22 cellular contexts compared by ENCODE assay signal in the genomic region with DNA sequence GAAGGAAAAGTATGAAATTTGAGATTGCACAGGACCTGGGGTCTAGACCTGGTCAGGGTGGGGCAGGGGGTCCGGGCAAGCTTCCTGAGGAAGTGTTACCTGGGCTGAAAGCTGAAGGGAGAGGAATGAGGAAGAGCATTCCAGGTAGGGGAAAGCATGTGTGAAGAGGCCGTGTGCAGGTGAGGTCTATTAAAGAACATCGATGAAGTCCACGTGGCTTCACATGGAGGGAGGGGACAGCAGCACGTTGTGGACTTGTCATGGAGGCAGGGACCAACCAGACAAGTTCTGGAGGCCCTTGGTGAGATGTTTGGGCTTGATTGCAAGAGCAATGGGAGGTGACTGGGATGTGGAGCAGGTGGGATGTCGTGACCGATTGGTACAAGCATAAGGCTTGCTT. TPM values are rescaled to one million over a fixed set of nuclear protein-coding genes. Genes with fewer than 3 reads are reported as not detected.
DNase-seq lines count a peak whose midpoint lies in the region; ATAC-seq and TF ChIP-seq lines count a peak whose summit lies in the region.
"Had no signal": no experiment of that assay in that cellular context is flagged by ENCODE, and none has a peak within 500 bp of the region (broad histone marks: within the 10 kb centered on the region; RNA-seq: fewer than 3 reads in every experiment).

No MANE protein-coding gene starts in this region.

- no peak for TF ChIP-seq POLR2A in body of pancreas (IDR thresholded peaks at IDR 0.05)
- TF ChIP-seq POLR2A in upper lobe of left lung (IDR thresholded peaks at IDR 0.05): no peak

- WGBS in body of pancreas, 2 donors: 63 to 64% methylated on average over 7 of the region's 7 CpGs
- 64 to 68% methylated on average over 7 of the region's 7 CpGs for WGBS in upper lobe of left lung, 2 donors

- H3K4me1 ChIP-seq in body of pancreas: peaks cover 31% of the 10 kb centered on the region
- H3K4me1 ChIP-seq in lower lobe of right lung: peaks cover 55% of the 10 kb centered on the region
- peaks cover 30 to 53% (median 40%) of the 10 kb centered on the region in 4 donors for H3K4me1 ChIP-seq in upper lobe of left lung
- H3K4me1 ChIP-seq: testis had no signal

- H3K36me3 ChIP-seq in body of pancreas (replicated peaks in 1 of 2; ENCODE audit: insufficient read depth in 1 of 2, low read depth in 2 of 2) (no peaks in the 10 kb centered on the region), lower lobe of right lung (no peaks in the 10 kb centered on the region), upper lobe of left lung (no peaks in the 10 kb centered on the region)
- H3K36me3 ChIP-seq: ovary had no signal

- no peaks in the 10 kb centered on the region for H3K27me3 Mint-ChIP-seq in activated naive CD4-positive, alpha-beta T cell treated with anti-CD3 and anti-CD28 coated beads, Interleukin-2, amount 50 U/mL, for 24 hours

- H3K36me3 Mint-ChIP-seq in activated naive CD4-positive, alpha-beta T cell treated with anti-CD3 and anti-CD28 coated beads, Interleukin-2, amount 50 U/mL, for 24 hours: peaks cover 2% of the 10 kb centered on the region

- TF ChIP-seq EP300 in upper lobe of left lung (IDR thresholded peaks at IDR 0.05): no peak

- TF ChIP-seq CTCF in body of pancreas (IDR thresholded peaks at IDR 0.05): no peak
- TF ChIP-seq CTCF in lower lobe of right lung (IDR thresholded peaks at IDR 0.05): no peak
- TF ChIP-seq CTCF in upper lobe of left lung (IDR thresholded peaks at IDR 0.05): no peak

- H3K9me3 Mint-ChIP-seq in activated naive CD4-positive, alpha-beta T cell treated with anti-CD3 and anti-CD28 coated beads, Interleukin-2, amount 50 U/mL, for 24 hours: no peaks in the 10 kb centered on the region
- H3K9me3 Mint-ChIP-seq: T-helper 1 cell treated with Interleukin-12 subunit alpha and Interleukin-12 subunit beta and Interleukin-4 antibody, amounts not matched to agents 30 μg/mL and 1 μg/mL, for 36 hours had no signal

- H3K9me3 ChIP-seq in body of pancreas: no peaks in the 10 kb centered on the region
- H3K9me3 ChIP-seq in lower lobe of right lung: no peaks in the 10 kb centered on the region
- H3K9me3 ChIP-seq in upper lobe of left lung: no peaks in the 10 kb centered on the region
- H3K9me3 ChIP-seq: ovary, testis had no signal

- H3K4me3 ChIP-seq in body of pancreas (no peak overlapping the region), lower lobe of right lung (no peak overlapping the region), upper lobe of left lung (no peak overlapping the region)
- H3K4me3 ChIP-seq: coronary artery, ovary, testis had no signal

- DNase-seq in activated naive CD4-positive, alpha-beta T cell (lab: John Stamatoyannopoulos, UW): no peak
- peak in 2 of 4 donors; percentile 50 to 59 for DNase-seq in body of pancreas
- no peak for DNase-seq in lower lobe of right lung
- no peak for DNase-seq in upper lobe of left lung
- DNase-seq in RKO (ENCODE audit: low spot score): no peak
- DNase-seq: ACHN; activated CD4-positive, alpha-beta T cell treated with anti-CD3 and anti-CD28 coated beads, Interleukin-2, amount 50 U/mL, for 1 hour; activated CD8-positive, alpha-beta memory T cell treated with anti-CD3 and anti-CD28 coated beads, Interleukin-2, amount 50 U/mL, for 4 hours; NCI-H2081 treated with DMSO at 0.1 percent for 48 hours; NCI-H774; ovary; PC-3; SIG-M5; testis had no signal

- peak overlapping the region; percentile 53 for H3K27ac Mint-ChIP-seq in activated naive CD4-positive, alpha-beta T cell treated with anti-CD3 and anti-CD28 coated beads, Interleukin-2, amount 50 U/mL, for 24 hours
- H3K27ac Mint-ChIP-seq: T-helper 1 cell treated with Interleukin-12 subunit alpha and Interleukin-12 subunit beta and Interleukin-4 antibody, amounts not matched to agents 30 μg/mL and 1 μg/mL, for 36 hours had no signal

- H3K4me1 Mint-ChIP-seq in activated naive CD4-positive, alpha-beta T cell treated with anti-CD3 and anti-CD28 coated beads, Interleukin-2, amount 50 U/mL, for 24 hours: peaks cover 46% of the 10 kb centered on the region

- no peak overlapping the region for H3K4me3 Mint-ChIP-seq in activated naive CD4-positive, alpha-beta T cell treated with anti-CD3 and anti-CD28 coated beads, Interleukin-2, amount 50 U/mL, for 24 hours
- H3K4me3 Mint-ChIP-seq: T-helper 1 cell treated with Interleukin-12 subunit alpha and Interleukin-12 subunit beta and Interleukin-4 antibody, amounts not matched to agents 30 μg/mL and 1 μg/mL, for 36 hours had no signal

- intact Hi-C loops in body of pancreas (cut with DNase I) (no loop called here), lower lobe of right lung (cut with DNase I) (no loop called here)

- H3K27ac ChIP-seq in body of pancreas (peak overlapping the region; percentile 43 to 78 (median 59)), lower lobe of right lung (peak overlapping the region; percentile 22), upper lobe of left lung (peak overlapping the region; percentile 41 to 78 (median 47))
- H3K27ac ChIP-seq: C4-2B, coronary artery, KMS-11, ovary, testis had no signal

- ATAC-seq in body of pancreas (peak; percentile 74), lower lobe of right lung (peak; percentile 21 to 34), upper lobe of left lung (ENCODE audit: low FRiP score in 2 of 2) (peak in 1 of 2 donors; percentile 20), GM21447 (IDR thresholded peaks at IDR 0.05; ENCODE audit: unreplicated experiment) (no peak), HG02642 (IDR thresholded peaks at IDR 0.05; ENCODE audit: poor library complexity, unreplicated experiment) (no peak)
- ATAC-seq: PC-3, sciatic nerve had no signal

- H3K27me3 ChIP-seq in body of pancreas (no peaks in the 10 kb centered on the region), lower lobe of right lung (ENCODE audit: low read depth) (no peaks in the 10 kb centered on the region), upper lobe of left lung (no peaks in the 10 kb centered on the region)
- H3K27me3 ChIP-seq: ovary, testis had no signal

RNA-seq across cellular contexts. Expression of a gene that starts 47.1 kb away (rescaled TPM):
- total RNA-seq in body of pancreas (10 to 100 TPM; 77.5 to 78.6 TPM), lower lobe of right lung (46.7 TPM), upper lobe of left lung (10 to 100 TPM; 41.5 to 72.1 (median 48.7) TPM)

RNA-seq across cellular contexts. Expression of a gene that starts 54.1 kb away (rescaled TPM):
- total RNA-seq in body of pancreas: 10 to 100 TPM; 18.1 to 34.5 TPM
- total RNA-seq in lower lobe of right lung: 50.7 TPM
- total RNA-seq in upper lobe of left lung: 10 to 100 TPM; 26.0 to 51.3 (median 44.5) TPM

Comparison
In these comparisons a context has a peak if more than half of its experiments do, and no peak if none do; other contexts are left out.
1. ATAC-seq: peak in body of pancreas (single experiment) and lower lobe of right lung (2 of 2); none in GM21447 (single experiment) and HG02642 (single experiment).
2. Peak in every context shown above with its lines, with median percentiles within 50 percentile points of each other: H3K27ac ChIP-seq.